Comparison of ENCODE assay signal across 10 cellular contexts in the genomic region with DNA sequence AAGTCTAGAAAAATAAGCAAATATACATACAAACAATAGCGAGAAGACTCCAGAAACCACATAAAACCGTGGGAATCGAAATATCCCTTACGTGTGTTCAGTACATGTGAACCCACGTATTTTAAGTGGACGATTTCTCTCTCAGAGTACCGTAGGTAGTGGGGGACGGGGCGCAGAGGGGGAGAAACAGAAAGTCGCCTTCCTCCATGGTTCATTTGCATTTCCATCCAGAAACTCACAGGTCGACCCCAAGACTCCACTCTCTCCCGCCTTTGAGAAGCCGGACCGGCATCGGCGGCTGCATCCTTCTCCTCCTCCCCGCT. TPM values are rescaled to one million over a fixed set of nuclear protein-coding genes. Genes with fewer than 3 reads are reported as not detected.
DNase-seq lines count a peak whose midpoint lies in the region; ATAC-seq and TF ChIP-seq lines count a peak whose summit lies in the region.
"Had no signal": no experiment of that assay in that cellular context is flagged by ENCODE, and none has a peak within 500 bp of the region (broad histone marks: within the 10 kb centered on the region; RNA-seq: fewer than 3 reads in every experiment).

No MANE protein-coding gene starts in this region.

- POLR2A ChIA-PET in BJ (lab: Charles Lee), result no interaction called here

- intact Hi-C loops in dendritic cell treated with granulocyte-macrophage colony-stimulating factor and Interleukin-4, amounts not matched to agents 40 ng/mL and 50 ng/mL, for 4 days (cut with micrococcal nuclease), result no loop called here

- no peak for ATAC-seq in natural killer cell treated with Interleukin-12 subunit alpha and Interleukin-12 subunit beta and Interleukin-15 and Interleukin-18, amount 100 ng/mL, for 72 hours

- peak overlapping the region in 1 of 3 donors; percentile 10 for H3K27ac Mint-ChIP-seq in IgD-negative memory B cell
- H3K27ac Mint-ChIP-seq in dendritic cell treated with granulocyte-macrophage colony-stimulating factor and Interleukin-4, amounts not matched to agents 40 ng/mL and 50 ng/mL, for 4 days, result no peak overlapping the region
- H3K27ac Mint-ChIP-seq in natural killer cell treated with Interleukin-12 subunit alpha and Interleukin-12 subunit beta and Interleukin-15 and Interleukin-18, amount 100 ng/mL, for 72 hours, result peak overlapping the region in 1 of 2 donors; percentile 45

- peaks cover 7 to 27% (median 17%) of the 10 kb centered on the region in 3 donors for H3K4me1 Mint-ChIP-seq in IgD-negative memory B cell
- peaks cover 8% of the 10 kb centered on the region for H3K4me1 Mint-ChIP-seq in dendritic cell treated with granulocyte-macrophage colony-stimulating factor and Interleukin-4, amounts not matched to agents 40 ng/mL and 50 ng/mL, for 4 days (ENCODE audit: low read depth)
- H3K4me1 Mint-ChIP-seq in natural killer cell treated with Interleukin-12 subunit alpha and Interleukin-12 subunit beta and Interleukin-15 and Interleukin-18, amount 100 ng/mL, for 72 hours (ENCODE audit: low read depth in 2 of 2), result peaks cover 20 to 29% of the 10 kb centered on the region in 2 donors

- H3K4me3 ChIP-seq in BJ (ENCODE audit: low read depth, low read length), result peak overlapping the region; percentile 63

- no peaks in the 10 kb centered on the region for H3K27me3 ChIP-seq in BJ (ENCODE audit: control insufficient read depth, insufficient read depth, low read length)

- no peaks in the 10 kb centered on the region for H3K9me3 Mint-ChIP-seq in IgD-negative memory B cell
- H3K9me3 Mint-ChIP-seq in dendritic cell treated with granulocyte-macrophage colony-stimulating factor and Interleukin-4, amounts not matched to agents 40 ng/mL and 50 ng/mL, for 4 days, result no peaks in the 10 kb centered on the region
- no peaks in the 10 kb centered on the region for H3K9me3 Mint-ChIP-seq in natural killer cell treated with Interleukin-12 subunit alpha and Interleukin-12 subunit beta and Interleukin-15 and Interleukin-18, amount 100 ng/mL, for 72 hours

- no peak for DNase-seq in BJ (ENCODE audit: low read depth)
- no peak for DNase-seq in natural killer cell treated with Interleukin-12 subunit alpha and Interleukin-12 subunit beta and Interleukin-15 and Interleukin-18, amount 100 ng/mL, for 72 hours (ENCODE audit: low spot score)
- DNase-seq in 8988T, result no peak
- DNase-seq in dermis blood vessel endothelial cell, result no peak
- no peak for DNase-seq in ureter (ENCODE audit: low spot score)
- no peak for DNase-seq in HuH-7.5 (ENCODE audit: low spot score)
- DNase-seq: foreskin keratinocyte, NCI-H446 treated with DMSO at 0.1 percent for 48 hours had no signal

- CTCF ChIA-PET in BJ (lab: Yijun Ruan, JAX), result interaction anchor here (0.6 kb wide), 1 partner anchor 103 kb away, joined by 4 read pairs; no protein-coding TSS in a partner anchor

- H3K4me3 Mint-ChIP-seq in IgD-negative memory B cell, result peak overlapping the region; percentile 91 to 98 (median 94)
- peak overlapping the region; percentile 67 for H3K4me3 Mint-ChIP-seq in dendritic cell treated with granulocyte-macrophage colony-stimulating factor and Interleukin-4, amounts not matched to agents 40 ng/mL and 50 ng/mL, for 4 days
- peak overlapping the region; percentile 90 for H3K4me3 Mint-ChIP-seq in natural killer cell treated with Interleukin-12 subunit alpha and Interleukin-12 subunit beta and Interleukin-15 and Interleukin-18, amount 100 ng/mL, for 72 hours

- H3K36me3 Mint-ChIP-seq in IgD-negative memory B cell, result no peaks in the 10 kb centered on the region
- no peaks in the 10 kb centered on the region for H3K36me3 Mint-ChIP-seq in dendritic cell treated with granulocyte-macrophage colony-stimulating factor and Interleukin-4, amounts not matched to agents 40 ng/mL and 50 ng/mL, for 4 days (ENCODE audit: low read depth)
- H3K36me3 Mint-ChIP-seq in natural killer cell treated with Interleukin-12 subunit alpha and Interleukin-12 subunit beta and Interleukin-15 and Interleukin-18, amount 100 ng/mL, for 72 hours, result no peaks in the 10 kb centered on the region

- TF ChIP-seq CTCF in BJ (IDR thresholded peaks at IDR 0.05; ENCODE audit: insufficient read depth, low read depth, low read length), result no peak

- no peaks in the 10 kb centered on the region for H3K36me3 ChIP-seq in BJ (ENCODE audit: control insufficient read depth, insufficient read depth, low read length)

- peaks cover 15% of the 10 kb centered on the region for H3K27me3 Mint-ChIP-seq in IgD-negative memory B cell
- peaks cover 53% of the 10 kb centered on the region for H3K27me3 Mint-ChIP-seq in dendritic cell treated with granulocyte-macrophage colony-stimulating factor and Interleukin-4, amounts not matched to agents 40 ng/mL and 50 ng/mL, for 4 days
- H3K27me3 Mint-ChIP-seq in natural killer cell treated with Interleukin-12 subunit alpha and Interleukin-12 subunit beta and Interleukin-15 and Interleukin-18, amount 100 ng/mL, for 72 hours, result peaks cover 8 to 15% of the 10 kb centered on the region in 2 donors

RNA-seq across cellular contexts. Expression of a gene that starts 0.5 kb away (rescaled TPM):
- polyA plus RNA-seq in BJ (2011; rRNA removed), result 8.0 and 15.8 TPM in 2 replicates
- 11.6 and 13.7 TPM in 2 replicates for polyA minus RNA-seq in BJ (2011; rRNA and poly(A)+ RNA removed)
- polyA plus RNA-seq in IgD-negative memory B cell, result 0.34 TPM
- 1 to 10 TPM; 1.0 to 9.5 TPM for total RNA-seq in natural killer cell treated with Interleukin-12 subunit alpha and Interleukin-12 subunit beta and Interleukin-15 and Interleukin-18, amount 100 ng/mL, for 72 hours
- 0.34 and 0.98 TPM in 2 replicates for total RNA-seq in dermis blood vessel endothelial cell
- total RNA-seq in ureter, result 9.3 TPM
